37 cellular contexts compared by ENCODE assay signal in genomic region chr1:115343200-115343737, GRCh38. TPM values are rescaled to one million over a fixed set of nuclear protein-coding genes. Genes with fewer than 3 reads are reported as not detected.
"Had no signal": no experiment of that assay in that cellular context is flagged by ENCODE, and none has a peak within 500 bp of the region (broad histone marks: within the 10 kb centered on the region; RNA-seq: fewer than 3 reads in every experiment).

No MANE protein-coding gene starts in this region.

- H3K36me3 ChIP-seq: ascending aorta, cardiac muscle cell, gastrocnemius medialis, pancreas, prostate gland, stomach, thyroid gland, upper lobe of right lung had no signal

- ATAC-seq: gastrocnemius medialis, left colon, pancreas, sciatic nerve, upper lobe of right lung had no signal

- H3K4me1 ChIP-seq: gastrocnemius medialis, prostate gland had no signal

- H3K27ac ChIP-seq: ascending aorta, cardiac muscle cell, coronary artery, dorsolateral prefrontal cortex, gastrocnemius medialis, pancreas, prostate gland, stomach, thyroid gland, upper lobe of right lung, VCaP had no signal

- H3K4me3 ChIP-seq: ascending aorta, cardiac muscle cell, coronary artery, dorsolateral prefrontal cortex, gastrocnemius medialis, pancreas, prostate gland, stomach, thyroid gland, upper lobe of right lung had no signal

- H3K9me3 ChIP-seq: ascending aorta, gastrocnemius medialis, pancreas, prostate gland, stomach, thyroid gland, upper lobe of right lung had no signal

- H3K27me3 ChIP-seq: ascending aorta, pancreas, thyroid gland had no signal

- DNase-seq: activated CD4-positive, alpha-beta T cell treated with anti-CD3 and anti-CD28 coated beads for 4 hours; activated CD4-positive, alpha-beta T cell treated with anti-CD3 and anti-CD28 coated beads, Interleukin-2, amount 50 U/mL, for 48 hours; activated CD8-positive, alpha-beta memory T cell treated with anti-CD3 and anti-CD28 coated beads for 24 hours; activated CD8-positive, alpha-beta memory T cell treated with anti-CD3 and anti-CD28 coated beads, Interleukin-2, amount 50 U/mL, for 4 hours; activated gamma-delta T cell; activated naive CD4-positive, alpha-beta T cell treated with anti-CD3 and anti-CD28 coated beads, Interleukin-2, amount 10 ng/mL, durations not matched to agents 7 days and 5 days; activated naive CD8-positive, alpha-beta T cell treated with anti-CD3 and anti-CD28 coated beads, Interleukin-2, amount 10 ng/mL, durations not matched to agents 7 days and 5 days; activated T-cell treated with anti-CD3 and anti-CD28 coated beads, Interleukin-2, amount 50 U/mL, for 1 hour; cerebellar nuclear complex; dorsolateral prefrontal cortex; effector memory CD4-positive, alpha-beta T cell; erythroblast; gastrocnemius medialis; hypothalamus; immature natural killer cell; kidney; left colon; mammary epithelial cell; naive B cell; nucleus accumbens; pancreas; retina; small intestine; stimulated activated CD4-positive, alpha-beta T cell treated with anti-CD3 and anti-CD28 coated beads, Interleukin-4, amount 100 ng/mL, for 4 hours; stimulated activated naive B cell treated with anti-CD40 and anti-IgM and Interleukin-4, amounts not matched to agents 10 μg/mL and 1 μg/mL and 100 μg/mL, for 72 hours; stomach; T-helper 9 cell; thyroid gland; upper lobe of right lung had no signal

RNA-seq across cellular contexts. Expression of gene NGF, which starts 5.2 kb away (rescaled TPM):
- total RNA-seq: activated naive CD8-positive, alpha-beta T cell treated with anti-CD3 and anti-CD28 coated beads, Interleukin-2, amount 10 ng/mL, durations not matched to agents 7 days and 5 days; activated T-helper 1 cell treated with anti-CD3 and anti-CD28 coated beads, Interleukin-12 subunit alpha, Interleukin-12 subunit beta, Interleukin-2, Interleukin-4 antibody, amounts not matched to agents 30 ng/mL and 10 ng/mL and 1 ng/mL, durations not matched to agents 14 hours and 24 hours and 36 hours had no signal
- polyA plus RNA-seq: cardiac muscle cell, immature natural killer cell, mammary epithelial cell, neural cell had no signal
